ENCODE assay signal across 1 cellular context in the genomic region with DNA sequence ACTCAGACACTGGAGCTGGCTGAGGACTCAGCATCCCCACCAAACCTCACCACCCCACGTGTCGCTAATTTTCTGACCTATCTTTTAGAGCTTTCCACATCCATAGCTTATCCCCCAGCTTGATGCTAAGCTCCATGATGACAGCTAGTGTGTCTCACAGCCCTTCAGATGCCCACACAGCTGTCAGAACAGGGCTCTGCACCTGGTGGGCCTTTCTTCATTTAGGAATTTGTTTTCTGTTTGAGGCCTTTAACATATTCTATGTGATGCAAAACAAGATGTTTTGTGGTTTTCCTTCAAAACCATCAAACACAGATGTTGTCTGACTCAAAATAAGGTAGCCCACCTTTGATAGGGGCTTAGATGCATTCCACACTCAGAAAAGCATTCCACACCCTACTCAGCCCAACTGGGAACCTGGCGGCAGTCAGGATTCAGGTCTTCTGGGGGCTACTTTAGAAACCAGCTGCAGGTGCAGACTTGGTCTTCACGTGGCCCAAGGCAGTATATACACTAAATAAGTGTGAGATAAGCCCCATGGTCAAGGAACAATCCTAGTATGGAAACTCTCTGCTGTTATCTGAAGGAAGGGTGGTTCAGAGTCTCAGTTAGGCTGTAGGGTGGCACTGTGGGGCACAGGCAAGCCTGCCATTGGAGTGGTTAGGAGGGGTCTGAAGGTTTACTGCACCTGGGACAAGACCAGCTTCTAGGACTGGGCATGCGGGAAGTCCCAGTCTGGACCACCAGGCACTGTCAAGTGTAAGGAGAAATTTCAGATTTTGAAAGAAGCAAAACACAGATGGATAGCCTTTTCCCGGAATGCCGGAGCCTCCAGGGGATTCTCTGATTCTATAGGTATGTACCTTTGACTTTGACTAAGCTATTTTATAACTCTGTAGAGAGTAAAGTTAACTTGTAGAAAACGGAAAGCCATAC.
TF ChIP-seq lines count a peak whose summit lies in the region.

No MANE protein-coding gene starts in this region.

TF ChIP-seq in SK-N-SH, 30 proteins besides CTCF, POLR2A, EP300 and RAD21:
- TF ChIP-seq, protein P1, sequence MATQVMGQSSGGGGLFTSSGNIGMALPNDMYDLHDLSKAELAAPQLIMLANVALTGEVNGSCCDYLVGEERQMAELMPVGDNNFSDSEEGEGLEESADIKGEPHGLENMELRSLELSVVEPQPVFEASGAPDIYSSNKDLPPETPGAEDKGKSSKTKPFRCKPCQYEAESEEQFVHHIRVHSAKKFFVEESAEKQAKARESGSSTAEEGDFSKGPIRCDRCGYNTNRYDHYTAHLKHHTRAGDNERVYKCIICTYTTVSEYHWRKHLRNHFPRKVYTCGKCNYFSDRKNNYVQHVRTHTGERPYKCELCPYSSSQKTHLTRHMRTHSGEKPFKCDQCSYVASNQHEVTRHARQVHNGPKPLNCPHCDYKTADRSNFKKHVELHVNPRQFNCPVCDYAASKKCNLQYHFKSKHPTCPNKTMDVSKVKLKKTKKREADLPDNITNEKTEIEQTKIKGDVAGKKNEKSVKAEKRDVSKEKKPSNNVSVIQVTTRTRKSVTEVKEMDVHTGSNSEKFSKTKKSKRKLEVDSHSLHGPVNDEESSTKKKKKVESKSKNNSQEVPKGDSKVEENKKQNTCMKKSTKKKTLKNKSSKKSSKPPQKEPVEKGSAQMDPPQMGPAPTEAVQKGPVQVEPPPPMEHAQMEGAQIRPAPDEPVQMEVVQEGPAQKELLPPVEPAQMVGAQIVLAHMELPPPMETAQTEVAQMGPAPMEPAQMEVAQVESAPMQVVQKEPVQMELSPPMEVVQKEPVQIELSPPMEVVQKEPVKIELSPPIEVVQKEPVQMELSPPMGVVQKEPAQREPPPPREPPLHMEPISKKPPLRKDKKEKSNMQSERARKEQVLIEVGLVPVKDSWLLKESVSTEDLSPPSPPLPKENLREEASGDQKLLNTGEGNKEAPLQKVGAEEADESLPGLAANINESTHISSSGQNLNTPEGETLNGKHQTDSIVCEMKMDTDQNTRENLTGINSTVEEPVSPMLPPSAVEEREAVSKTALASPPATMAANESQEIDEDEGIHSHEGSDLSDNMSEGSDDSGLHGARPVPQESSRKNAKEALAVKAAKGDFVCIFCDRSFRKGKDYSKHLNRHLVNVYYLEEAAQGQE (IDR thresholded peaks at IDR 0.05; ENCODE audit: low read depth, low read length) = no peak
- TF ChIP-seq RXRA (IDR thresholded peaks at IDR 0.05; ENCODE audit: borderline replicate concordance, low read depth) (no peak), FOXJ3 (CRISPR knock-in tag; IDR thresholded peaks at IDR 0.05) (no peak), FOSL2 (IDR thresholded peaks at IDR 0.05; ENCODE audit: borderline replicate concordance, low read depth) (no peak), CHD2 (IDR thresholded peaks at IDR 0.05; ENCODE audit: low read length, partially characterized antibody) (no peak), GABPA (IDR thresholded peaks at IDR 0.05; ENCODE audit: low read depth) (no peak), EZH2phosphoT487 (IDR thresholded peaks at IDR 0.05; ENCODE audit: borderline replicate concordance, low read depth) (no peak), YY1 (IDR thresholded peaks at IDR 0.05; ENCODE audit: low read depth) (no peak), JUND (IDR thresholded peaks at IDR 0.05) (no peak), TCF12 (IDR thresholded peaks at IDR 0.05) (no peak), SMC3 (IDR thresholded peaks at IDR 0.05; ENCODE audit: low read depth, low read length) (no peak), SIN3A (IDR thresholded peaks at IDR 0.05; ENCODE audit: borderline replicate concordance, low read depth, low read length) (no peak)
- TF ChIP-seq, protein P2, sequence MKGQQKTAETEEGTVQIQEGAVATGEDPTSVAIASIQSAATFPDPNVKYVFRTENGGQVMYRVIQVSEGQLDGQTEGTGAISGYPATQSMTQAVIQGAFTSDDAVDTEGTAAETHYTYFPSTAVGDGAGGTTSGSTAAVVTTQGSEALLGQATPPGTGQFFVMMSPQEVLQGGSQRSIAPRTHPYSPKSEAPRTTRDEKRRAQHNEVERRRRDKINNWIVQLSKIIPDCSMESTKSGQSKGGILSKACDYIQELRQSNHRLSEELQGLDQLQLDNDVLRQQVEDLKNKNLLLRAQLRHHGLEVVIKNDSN (IDR thresholded peaks at IDR 0.05; ENCODE audit: borderline replicate concordance, low read depth) = no peak
- TF ChIP-seq, protein P3, sequence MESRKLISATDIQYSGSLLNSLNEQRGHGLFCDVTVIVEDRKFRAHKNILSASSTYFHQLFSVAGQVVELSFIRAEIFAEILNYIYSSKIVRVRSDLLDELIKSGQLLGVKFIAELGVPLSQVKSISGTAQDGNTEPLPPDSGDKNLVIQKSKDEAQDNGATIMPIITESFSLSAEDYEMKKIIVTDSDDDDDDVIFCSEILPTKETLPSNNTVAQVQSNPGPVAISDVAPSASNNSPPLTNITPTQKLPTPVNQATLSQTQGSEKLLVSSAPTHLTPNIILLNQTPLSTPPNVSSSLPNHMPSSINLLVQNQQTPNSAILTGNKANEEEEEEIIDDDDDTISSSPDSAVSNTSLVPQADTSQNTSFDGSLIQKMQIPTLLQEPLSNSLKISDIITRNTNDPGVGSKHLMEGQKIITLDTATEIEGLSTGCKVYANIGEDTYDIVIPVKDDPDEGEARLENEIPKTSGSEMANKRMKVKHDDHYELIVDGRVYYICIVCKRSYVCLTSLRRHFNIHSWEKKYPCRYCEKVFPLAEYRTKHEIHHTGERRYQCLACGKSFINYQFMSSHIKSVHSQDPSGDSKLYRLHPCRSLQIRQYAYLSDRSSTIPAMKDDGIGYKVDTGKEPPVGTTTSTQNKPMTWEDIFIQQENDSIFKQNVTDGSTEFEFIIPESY (IDR thresholded peaks at IDR 0.05; ENCODE audit: borderline replicate concordance, low read depth) = no peak
- TF ChIP-seq, protein P4, sequence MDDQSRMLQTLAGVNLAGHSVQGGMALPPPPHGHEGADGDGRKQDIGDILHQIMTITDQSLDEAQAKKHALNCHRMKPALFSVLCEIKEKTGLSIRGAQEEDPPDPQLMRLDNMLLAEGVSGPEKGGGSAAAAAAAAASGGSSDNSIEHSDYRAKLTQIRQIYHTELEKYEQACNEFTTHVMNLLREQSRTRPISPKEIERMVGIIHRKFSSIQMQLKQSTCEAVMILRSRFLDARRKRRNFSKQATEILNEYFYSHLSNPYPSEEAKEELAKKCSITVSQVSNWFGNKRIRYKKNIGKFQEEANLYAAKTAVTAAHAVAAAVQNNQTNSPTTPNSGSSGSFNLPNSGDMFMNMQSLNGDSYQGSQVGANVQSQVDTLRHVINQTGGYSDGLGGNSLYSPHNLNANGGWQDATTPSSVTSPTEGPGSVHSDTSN (IDR thresholded peaks at IDR 0.05) = no peak
TF ChIP-seq in SK-N-SH: peak in this region for 0.
